8 cellular contexts compared by ENCODE assay signal in genomic region chr16:48623304-48624016, GRCh38. TPM values are rescaled to one million over a fixed set of nuclear protein-coding genes. Genes with fewer than 3 reads are reported as not detected.
A peak's percentile ranks its signal among the peaks of the same experiment; 100 is the strongest.
DNase-seq lines count a peak whose midpoint lies in the region; TF ChIP-seq lines count a peak whose summit lies in the region.

No MANE protein-coding gene starts in this region.

- peak overlapping the region; percentile 64 for H3K27ac Mint-ChIP-seq in activated naive CD4-positive, alpha-beta T cell treated with anti-CD3 and anti-CD28 coated beads, Interleukin-2, amount 10 ng/mL, durations not matched to agents 7 days and 5 days

- no peaks in the 10 kb centered on the region for H3K9me3 Mint-ChIP-seq in activated naive CD4-positive, alpha-beta T cell treated with anti-CD3 and anti-CD28 coated beads, Interleukin-2, amount 10 ng/mL, durations not matched to agents 7 days and 5 days

- peak; percentile 85 to 96 (median 91) for TF ChIP-seq CTCF in testis (IDR thresholded peaks at IDR 0.05)

- H3K9me2 ChIP-seq in GM23248 (ENCODE audit: insufficient read depth): no peaks in the 10 kb centered on the region

- WGBS in GM23248 (ENCODE audit: low coverage in 1 of 2, low lambda C conversion rate in 2 of 2, missing lambda C conversion rate in 2 of 2), 2 experiments: 3% methylated on average over 36 of the region's 36 CpGs
- 1 to 4% methylated on average over 16 to 36 of the region's 36 CpGs for WGBS in testis, 2 donors

- H3K27ac ChIP-seq in GM23248: peak overlapping the region; percentile 82
- H3K27ac ChIP-seq in SJCRH30: no peak overlapping the region
- peak overlapping the region; percentile 50 to 68 for H3K27ac ChIP-seq in testis

- H3K36me3 ChIP-seq in GM23248 (ENCODE audit: low read depth): no peaks in the 10 kb centered on the region
- H3K36me3 ChIP-seq in SJCRH30: no peaks in the 10 kb centered on the region
- H3K36me3 ChIP-seq in testis (ENCODE audit: low read depth, missing control alignments): no peaks in the 10 kb centered on the region

- CTCF ChIA-PET in activated naive CD4-positive, alpha-beta T cell treated with anti-CD3 and anti-CD28 coated beads, Interleukin-2, amount 10 ng/mL, durations not matched to agents 7 days and 5 days (lab: Charles Lee): interaction anchor here (0.6 to 4.2 kb wide), 42 partner anchors 8 to 932 kb away, joined by 3 to 70 read pairs (median 5); partner anchors contain the start of genes LONP2, N4BP1 and SIAH1

- H4K20me1 ChIP-seq in GM23248 (ENCODE audit: insufficient read depth): no peaks in the 10 kb centered on the region

- H3K4me3 Mint-ChIP-seq in activated naive CD4-positive, alpha-beta T cell treated with anti-CD3 and anti-CD28 coated beads, Interleukin-2, amount 10 ng/mL, durations not matched to agents 7 days and 5 days: peak overlapping the region; percentile 72

- no peaks in the 10 kb centered on the region for H3F3A ChIP-seq in GM23248 (ENCODE audit: insufficient read depth)

- H3K9ac ChIP-seq in GM23248: peak overlapping the region; percentile 82

- in situ Hi-C loops in GM23248 (cut with MboI): no loop called here

- no peaks in the 10 kb centered on the region for H3K9me3 ChIP-seq in GM23248 (ENCODE audit: low read depth)
- no peaks in the 10 kb centered on the region for H3K9me3 ChIP-seq in SJCRH30 (replicated peaks)
- H3K9me3 ChIP-seq in testis: no peaks in the 10 kb centered on the region

- H3K4me1 ChIP-seq in GM23248 (ENCODE audit: insufficient read depth): 0 out of 2 replicates have a peak, but pooled peaks cover 3% of the 10 kb centered on the region
- H3K4me1 ChIP-seq in SJCRH30: peaks cover 13% of the 10 kb centered on the region; the same call in 1 of the 2 replicates
- H3K4me1 ChIP-seq in testis: no peaks in the 10 kb centered on the region

- H3K79me2 ChIP-seq in GM23248 (ENCODE audit: insufficient read depth): no peaks in the 10 kb centered on the region

- TF ChIP-seq POLR2A in testis (IDR thresholded peaks at IDR 0.05): no peak

- H3K4me3 ChIP-seq in GM23248 (peak overlapping the region; percentile 77), SJCRH30 (peak overlapping the region; percentile 53), testis (peak overlapping the region; percentile 26 to 53)

- no peaks in the 10 kb centered on the region for H3K36me3 Mint-ChIP-seq in activated naive CD4-positive, alpha-beta T cell treated with anti-CD3 and anti-CD28 coated beads, Interleukin-2, amount 10 ng/mL, durations not matched to agents 7 days and 5 days

- peaks cover 54% of the 10 kb centered on the region for H3K4me1 Mint-ChIP-seq in activated naive CD4-positive, alpha-beta T cell treated with anti-CD3 and anti-CD28 coated beads, Interleukin-2, amount 10 ng/mL, durations not matched to agents 7 days and 5 days

- peak; percentile 94 for DNase-seq in ELF-1 (ENCODE audit: low read depth, low spot score)
- peak; percentile 94 for DNase-seq in GM23248
- DNase-seq in LHCN-M2 (ENCODE audit: low read depth): peak; percentile 86
- peak; percentile 81 to 90 for DNase-seq in SJCRH30
- peak; percentile 85 for DNase-seq in activated naive CD4-positive, alpha-beta T cell treated with anti-CD3 and anti-CD28 coated beads, Interleukin-2, amount 10 ng/mL, durations not matched to agents 7 days and 5 days
- DNase-seq in germinal center (ENCODE audit: low spot score): peak; percentile 84
- DNase-seq in nucleus accumbens (lab: John Stamatoyannopoulos, UW): peak in 49 of 56 donors; percentile 19 to 83 (median 58)
- peak; percentile 85 for DNase-seq in testis

- peak overlapping the region; percentile 97 for H2AFZ ChIP-seq in GM23248

- H3K27me3 Mint-ChIP-seq in activated naive CD4-positive, alpha-beta T cell treated with anti-CD3 and anti-CD28 coated beads, Interleukin-2, amount 10 ng/mL, durations not matched to agents 7 days and 5 days: peaks cover 16% of the 10 kb centered on the region

- intact Hi-C loops in testis (cut with DNase I; ENCODE audit: low total_unique reads): loop anchor here (10.0 kb wide), 1 partner anchor 269 kb away; no protein-coding TSS in a partner anchor

- peak overlapping the region; percentile 91 for H3K4me2 ChIP-seq in GM23248 (ENCODE audit: unreplicated experiment)

- H3K27me3 ChIP-seq in GM23248 (replicated peaks; ENCODE audit: insufficient read depth): no peaks in the 10 kb centered on the region
- H3K27me3 ChIP-seq in SJCRH30: no peaks in the 10 kb centered on the region
- H3K27me3 ChIP-seq in testis: no peaks in the 10 kb centered on the region

RNA-seq across cellular contexts. Expression of gene N4BP1, which starts 13.5 kb away (rescaled TPM):
- 15.9 and 28.1 TPM in 2 replicates for total RNA-seq in GM23248 (2014; rRNA removed; shearing (Covaris generic))
- polyA plus RNA-seq in GM23248 (2016; fragmentation: Nextera tagmentation; extraction: Ambion mirVana) (14.6 and 15.4 TPM in 2 replicates), testis (ENCODE audit: insufficient read depth, low read depth, low replicate concordance) (27.8 TPM)
- total RNA-seq in LHCN-M2 (2014; rRNA removed) (12.5 and 16.2 TPM in 2 replicates), testis (10 to 100 TPM; 26.3 to 31.2 TPM)
- polyA plus RNA-seq in LHCN-M2 (2012): 7.3 TPM
- 34.3 and 37.6 TPM in 2 replicates for total RNA-seq in SJCRH30 (2014; rRNA removed; shearing (Covaris generic))
